ENCODE assay signal across 1 cellular context in genomic region chr1:165697881-165698842, GRCh38.
TF ChIP-seq lines count a peak whose summit lies in the region.

ALDH9A1 (minus strand) TSS chr1:165698562; CDS start chr1:165698558, 4 bp downstream.

TF ChIP-seq in HEK293, 187 proteins besides CTCF, POLR2A, EP300 and RAD21 (continued from another document and continues in another):
- TF ChIP-seq, protein P1, sequence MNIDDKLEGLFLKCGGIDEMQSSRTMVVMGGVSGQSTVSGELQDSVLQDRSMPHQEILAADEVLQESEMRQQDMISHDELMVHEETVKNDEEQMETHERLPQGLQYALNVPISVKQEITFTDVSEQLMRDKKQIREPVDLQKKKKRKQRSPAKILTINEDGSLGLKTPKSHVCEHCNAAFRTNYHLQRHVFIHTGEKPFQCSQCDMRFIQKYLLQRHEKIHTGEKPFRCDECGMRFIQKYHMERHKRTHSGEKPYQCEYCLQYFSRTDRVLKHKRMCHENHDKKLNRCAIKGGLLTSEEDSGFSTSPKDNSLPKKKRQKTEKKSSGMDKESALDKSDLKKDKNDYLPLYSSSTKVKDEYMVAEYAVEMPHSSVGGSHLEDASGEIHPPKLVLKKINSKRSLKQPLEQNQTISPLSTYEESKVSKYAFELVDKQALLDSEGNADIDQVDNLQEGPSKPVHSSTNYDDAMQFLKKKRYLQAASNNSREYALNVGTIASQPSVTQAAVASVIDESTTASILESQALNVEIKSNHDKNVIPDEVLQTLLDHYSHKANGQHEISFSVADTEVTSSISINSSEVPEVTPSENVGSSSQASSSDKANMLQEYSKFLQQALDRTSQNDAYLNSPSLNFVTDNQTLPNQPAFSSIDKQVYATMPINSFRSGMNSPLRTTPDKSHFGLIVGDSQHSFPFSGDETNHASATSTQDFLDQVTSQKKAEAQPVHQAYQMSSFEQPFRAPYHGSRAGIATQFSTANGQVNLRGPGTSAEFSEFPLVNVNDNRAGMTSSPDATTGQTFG (tag by site-specific recombination; IDR thresholded peaks at IDR 0.05; ENCODE audit: borderline replicate concordance): no peak
- TF ChIP-seq ZNF169 (tag by site-specific recombination; IDR thresholded peaks at IDR 0.05) (no peak), ZNF211 (tag by site-specific recombination; IDR thresholded peaks at IDR 0.05; ENCODE audit: low read depth) (no peak), ZBTB1 (tag by site-specific recombination; IDR thresholded peaks at IDR 0.05) (no peak), ZNF571 (tag by site-specific recombination; IDR thresholded peaks at IDR 0.05) (no peak), MYNN (tag by site-specific recombination; IDR thresholded peaks at IDR 0.05; ENCODE audit: borderline replicate concordance) (no peak), ZNF24 (tag by site-specific recombination; IDR thresholded peaks at IDR 0.05) (peak; percentile 32; the same call in 1 of the 2 replicates), GLIS1 (tag by site-specific recombination; IDR thresholded peaks at IDR 0.05) (peak; percentile 71), ZFP3 (tag by site-specific recombination; IDR thresholded peaks at IDR 0.05; ENCODE audit: low read depth) (no peak), ZNF202 (tag by site-specific recombination; IDR thresholded peaks at IDR 0.05; ENCODE audit: borderline replicate concordance) (no peak), ZSCAN4 (tag by site-specific recombination; IDR thresholded peaks at IDR 0.05) (no peak), BCL11A (tag by site-specific recombination; IDR thresholded peaks at IDR 0.05; ENCODE audit: low read depth) (no peak), ZNF624 (tag by site-specific recombination; IDR thresholded peaks at IDR 0.05) (no peak), ZNF398 (tag by site-specific recombination; IDR thresholded peaks at IDR 0.05) (no peak), ZNF792 (tag by site-specific recombination; IDR thresholded peaks at IDR 0.05) (no peak), SP3 (tag by site-specific recombination; IDR thresholded peaks at IDR 0.05) (peak; percentile 75), ZBTB48 (tag by site-specific recombination; IDR thresholded peaks at IDR 0.05) (peak; percentile 41; the same call in 1 of the 2 replicates), BCL6B (tag by site-specific recombination; IDR thresholded peaks at IDR 0.05) (no peak), ZFHX2 (tag by site-specific recombination; conservative IDR thresholded peaks at IDR 0.05) (0 out of 2 replicates have a peak, but pooled peaks have one; percentile 5), ZNF548 (tag by site-specific recombination; IDR thresholded peaks at IDR 0.05) (no peak), ATF2 (tag by site-specific recombination; IDR thresholded peaks at IDR 0.05; ENCODE audit: low read depth) (no peak; the same call in 1 of the 2 replicates), ZNF610 (tag by site-specific recombination; IDR thresholded peaks at IDR 0.05; ENCODE audit: borderline replicate concordance) (peak; percentile 75; the same call in 1 of the 2 replicates), ZNF112 (tag by site-specific recombination; IDR thresholded peaks at IDR 0.05) (no peak), ZNF221 (tag by site-specific recombination; IDR thresholded peaks at IDR 0.05; ENCODE audit: borderline replicate concordance) (no peak), ZXDB (tag by site-specific recombination; IDR thresholded peaks at IDR 0.05) (peak; percentile 98), ZNF140 (tag by site-specific recombination; IDR thresholded peaks at IDR 0.05) (no peak), ZNF473 (tag by site-specific recombination; IDR thresholded peaks at IDR 0.05) (no peak), ZSCAN23 (tag by site-specific recombination; IDR thresholded peaks at IDR 0.05) (no peak), GLI4 (tag by site-specific recombination; IDR thresholded peaks at IDR 0.05) (0 out of 2 replicates have a peak, but pooled peaks have one; percentile 43), ZNF514 (tag by site-specific recombination; IDR thresholded peaks at IDR 0.05) (no peak), GLI2 (tag by site-specific recombination; IDR thresholded peaks at IDR 0.05; ENCODE audit: borderline replicate concordance, low read depth) (no peak), ZNF146 (tag by site-specific recombination; IDR thresholded peaks at IDR 0.05) (no peak), ZNF280C (tag by site-specific recombination; IDR thresholded peaks at IDR 0.05) (no peak), ZNF335 (tag by site-specific recombination; conservative IDR thresholded peaks at IDR 0.05) (peak; percentile 86), ZNF76 (tag by site-specific recombination; IDR thresholded peaks at IDR 0.05; ENCODE audit: borderline replicate concordance, low read depth) (peak; percentile 90)
- TF ChIP-seq, protein P2, sequence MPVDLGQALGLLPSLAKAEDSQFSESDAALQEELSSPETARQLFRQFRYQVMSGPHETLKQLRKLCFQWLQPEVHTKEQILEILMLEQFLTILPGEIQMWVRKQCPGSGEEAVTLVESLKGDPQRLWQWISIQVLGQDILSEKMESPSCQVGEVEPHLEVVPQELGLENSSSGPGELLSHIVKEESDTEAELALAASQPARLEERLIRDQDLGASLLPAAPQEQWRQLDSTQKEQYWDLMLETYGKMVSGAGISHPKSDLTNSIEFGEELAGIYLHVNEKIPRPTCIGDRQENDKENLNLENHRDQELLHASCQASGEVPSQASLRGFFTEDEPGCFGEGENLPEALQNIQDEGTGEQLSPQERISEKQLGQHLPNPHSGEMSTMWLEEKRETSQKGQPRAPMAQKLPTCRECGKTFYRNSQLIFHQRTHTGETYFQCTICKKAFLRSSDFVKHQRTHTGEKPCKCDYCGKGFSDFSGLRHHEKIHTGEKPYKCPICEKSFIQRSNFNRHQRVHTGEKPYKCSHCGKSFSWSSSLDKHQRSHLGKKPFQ (tag by site-specific recombination; IDR thresholded peaks at IDR 0.05): no peak; the same call in 1 of the 2 replicates
- TF ChIP-seq, protein P3, sequence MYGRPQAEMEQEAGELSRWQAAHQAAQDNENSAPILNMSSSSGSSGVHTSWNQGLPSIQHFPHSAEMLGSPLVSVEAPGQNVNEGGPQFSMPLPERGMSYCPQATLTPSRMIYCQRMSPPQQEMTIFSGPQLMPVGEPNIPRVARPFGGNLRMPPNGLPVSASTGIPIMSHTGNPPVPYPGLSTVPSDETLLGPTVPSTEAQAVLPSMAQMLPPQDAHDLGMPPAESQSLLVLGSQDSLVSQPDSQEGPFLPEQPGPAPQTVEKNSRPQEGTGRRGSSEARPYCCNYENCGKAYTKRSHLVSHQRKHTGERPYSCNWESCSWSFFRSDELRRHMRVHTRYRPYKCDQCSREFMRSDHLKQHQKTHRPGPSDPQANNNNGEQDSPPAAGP (tag by site-specific recombination; IDR thresholded peaks at IDR 0.05): peak; percentile 30; the same call in 1 of the 2 replicates
- TF ChIP-seq, protein P4, sequence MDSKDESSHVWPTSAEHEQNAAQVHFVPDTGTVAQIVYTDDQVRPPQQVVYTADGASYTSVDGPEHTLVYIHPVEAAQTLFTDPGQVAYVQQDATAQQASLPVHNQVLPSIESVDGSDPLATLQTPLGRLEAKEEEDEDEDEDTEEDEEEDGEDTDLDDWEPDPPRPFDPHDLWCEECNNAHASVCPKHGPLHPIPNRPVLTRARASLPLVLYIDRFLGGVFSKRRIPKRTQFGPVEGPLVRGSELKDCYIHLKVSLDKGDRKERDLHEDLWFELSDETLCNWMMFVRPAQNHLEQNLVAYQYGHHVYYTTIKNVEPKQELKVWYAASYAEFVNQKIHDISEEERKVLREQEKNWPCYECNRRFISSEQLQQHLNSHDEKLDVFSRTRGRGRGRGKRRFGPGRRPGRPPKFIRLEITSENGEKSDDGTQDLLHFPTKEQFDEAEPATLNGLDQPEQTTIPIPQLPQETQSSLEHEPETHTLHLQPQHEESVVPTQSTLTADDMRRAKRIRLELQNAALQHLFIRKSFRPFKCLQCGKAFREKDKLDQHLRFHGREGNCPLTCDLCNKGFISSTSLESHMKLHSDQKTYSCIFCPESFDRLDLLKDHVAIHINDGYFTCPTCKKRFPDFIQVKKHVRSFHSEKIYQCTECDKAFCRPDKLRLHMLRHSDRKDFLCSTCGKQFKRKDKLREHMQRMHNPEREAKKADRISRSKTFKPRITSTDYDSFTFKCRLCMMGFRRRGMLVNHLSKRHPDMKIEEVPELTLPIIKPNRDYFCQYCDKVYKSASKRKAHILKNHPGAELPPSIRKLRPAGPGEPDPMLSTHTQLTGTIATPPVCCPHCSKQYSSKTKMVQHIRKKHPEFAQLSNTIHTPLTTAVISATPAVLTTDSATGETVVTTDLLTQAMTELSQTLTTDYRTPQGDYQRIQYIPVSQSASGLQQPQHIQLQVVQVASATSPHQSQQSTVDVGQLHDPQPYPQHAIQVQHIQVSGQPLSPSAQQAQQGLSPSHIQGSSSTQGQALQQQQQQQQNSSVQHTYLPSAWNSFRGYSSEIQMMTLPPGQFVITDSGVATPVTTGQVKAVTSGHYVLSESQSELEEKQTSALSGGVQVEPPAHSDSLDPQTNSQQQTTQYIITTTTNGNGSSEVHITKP (tag by site-specific recombination; IDR thresholded peaks at IDR 0.05): peak; percentile 97
- TF ChIP-seq, protein P5, sequence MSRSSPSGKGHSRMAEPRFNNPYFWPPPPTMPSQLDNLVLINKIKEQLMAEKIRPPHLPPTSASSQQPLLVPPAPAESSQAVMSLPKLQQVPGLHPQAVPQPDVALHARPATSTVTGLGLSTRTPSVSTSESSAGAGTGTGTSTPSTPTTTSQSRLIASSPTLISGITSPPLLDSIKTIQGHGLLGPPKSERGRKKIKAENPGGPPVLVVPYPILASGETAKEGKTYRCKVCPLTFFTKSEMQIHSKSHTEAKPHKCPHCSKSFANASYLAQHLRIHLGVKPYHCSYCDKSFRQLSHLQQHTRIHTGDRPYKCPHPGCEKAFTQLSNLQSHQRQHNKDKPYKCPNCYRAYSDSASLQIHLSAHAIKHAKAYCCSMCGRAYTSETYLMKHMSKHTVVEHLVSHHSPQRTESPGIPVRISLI (tag by site-specific recombination; IDR thresholded peaks at IDR 0.05): no peak
